In the genomic region with DNA sequence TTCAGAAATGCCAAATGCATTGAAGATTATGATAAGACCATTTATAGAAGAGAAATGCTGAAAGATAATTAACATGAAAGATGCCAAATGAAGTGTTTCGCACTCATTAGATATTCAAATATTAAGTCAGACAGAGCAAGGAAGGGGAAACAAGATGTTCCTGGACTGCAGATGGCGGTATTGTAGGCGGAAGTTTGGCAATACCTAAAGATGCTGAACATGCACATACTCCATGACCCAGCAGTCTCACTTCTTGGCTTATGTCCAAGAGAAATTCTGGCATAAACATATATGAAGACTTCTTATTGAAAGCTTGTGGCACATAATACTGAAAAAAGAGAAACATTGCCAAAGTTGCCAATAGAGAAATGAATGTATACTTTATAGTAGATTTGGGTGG, we compare ENCODE assay signal across 17 cellular contexts.
A peak's percentile ranks its signal among the peaks of the same experiment; 100 is the strongest.
DNase-seq lines count a peak whose midpoint lies in the region; ATAC-seq and TF ChIP-seq lines count a peak whose summit lies in the region.
"Had no signal": no experiment of that assay in that cellular context is flagged by ENCODE, and none has a peak within 500 bp of the region (broad histone marks: within the 10 kb centered on the region; RNA-seq: fewer than 3 reads in every experiment).

No MANE protein-coding gene starts in this region.

- DNase-seq in AG08395 (ENCODE audit: low spot score) = peak; percentile 6
- peak; percentile 25 for DNase-seq in HCEC 1CT
- peak; percentile 20 for DNase-seq in RWPE1 (ENCODE audit: low spot score)
- peak; percentile 37 for DNase-seq in fibroblast of the aortic adventitia (ENCODE audit: low read depth)
- DNase-seq in activated T-cell treated with anti-CD3 and anti-CD28 coated beads, Interleukin-2, amount 50 U/mL, for 4 hours = no peak
- DNase-seq in SIG-M5 treated with dmso at 0.1 percent for 504 hours (lab: John Stamatoyannopoulos, UW; ENCODE audit: unreplicated experiment) = no peak
- DNase-seq in dedifferentiated amniotic fluid mesenchymal stem cell (ENCODE audit: extremely low spot score) = no peak
- DNase-seq: activated CD4-positive, CD25-positive, alpha-beta regulatory T cell; activated T-cell treated with anti-CD3 and anti-CD28 coated beads, Interleukin-2, amount 50 U/mL, for 24 hours; CD4-positive, alpha-beta T cell; GM23248; NCI-H2107; SHP77 treated with DMSO at 0.1 percent for 48 hours; stimulated activated CD4-positive, alpha-beta T cell treated with anti-CD3 and anti-CD28 coated beads, Interleukin-4, amount 100 ng/mL, for 1 hour; stimulated activated naive CD8-positive, alpha-beta T cell treated with anti-CD3 and anti-CD28 coated beads, Interleukin-15, Interleukin-2, amounts not matched to agents 100 U/mL and 50 U/mL, for 24 hours had no signal

- no peak for ATAC-seq in activated T-cell treated with anti-CD3 and anti-CD28 coated beads, Interleukin-2, amount 50 U/mL, for 4 hours
- ATAC-seq in GM21528 (IDR thresholded peaks at IDR 0.05; ENCODE audit: low FRiP score, unreplicated experiment) = no peak
- ATAC-seq: stimulated activated naive CD8-positive, alpha-beta T cell treated with anti-CD3 and anti-CD28 coated beads, Interleukin-15, Interleukin-2, amounts not matched to agents 100 U/mL and 50 U/mL, for 24 hours had no signal

- no peaks in the 10 kb centered on the region for H3K4me1 Mint-ChIP-seq in activated T-cell treated with anti-CD3 and anti-CD28 coated beads, Interleukin-2, amount 50 U/mL, for 4 hours (ENCODE audit: low read depth)

- H3K4me3 Mint-ChIP-seq in activated T-cell treated with anti-CD3 and anti-CD28 coated beads, Interleukin-2, amount 50 U/mL, for 4 hours = no peak overlapping the region
- H3K4me3 Mint-ChIP-seq: activated T-cell treated with anti-CD3 and anti-CD28 coated beads, Interleukin-2, amount 50 U/mL, for 24 hours; CD4-positive, alpha-beta T cell had no signal

- H3K4me3 ChIP-seq in fibroblast of the aortic adventitia (ENCODE audit: low read depth, low read length) = no peak overlapping the region
- H3K4me3 ChIP-seq: GM23248, prostate gland had no signal

- H3K9me3 Mint-ChIP-seq in activated T-cell treated with anti-CD3 and anti-CD28 coated beads, Interleukin-2, amount 50 U/mL, for 4 hours = peaks cover 12% of the 10 kb centered on the region
- H3K9me3 Mint-ChIP-seq: CD4-positive, alpha-beta T cell had no signal

- TF ChIP-seq CTCF in RWPE1 (conservative IDR thresholded peaks at IDR 0.05; ENCODE audit: low read depth) (no peak), fibroblast of the aortic adventitia (IDR thresholded peaks at IDR 0.05; ENCODE audit: insufficient read depth, low read length) (no peak)

- CTCF ChIA-PET in RWPE1 (lab: Yijun Ruan, JAX) = interaction anchor here (0.7 kb wide), 1 partner anchor 54 kb away, joined by 4 read pairs; no protein-coding TSS in a partner anchor

- H3K27ac ChIP-seq in RWPE1 = no peak overlapping the region
- H3K27ac ChIP-seq: GM23248, prostate gland had no signal

- H3K27me3 Mint-ChIP-seq in activated T-cell treated with anti-CD3 and anti-CD28 coated beads, Interleukin-2, amount 50 U/mL, for 4 hours (ENCODE audit: low read depth) = no peaks in the 10 kb centered on the region
- H3K27me3 Mint-ChIP-seq: activated T-cell treated with anti-CD3 and anti-CD28 coated beads, Interleukin-2, amount 50 U/mL, for 24 hours; CD4-positive, alpha-beta T cell had no signal

- H3K36me3 Mint-ChIP-seq in activated T-cell treated with anti-CD3 and anti-CD28 coated beads, Interleukin-2, amount 50 U/mL, for 4 hours (ENCODE audit: insufficient read depth) = no peaks in the 10 kb centered on the region

- POLR2A ChIA-PET in RWPE1 (lab: Yijun Ruan, JAX; ENCODE audit: low non-redundant PET) = no interaction called here

Comparison
In these comparisons a context has a peak if more than half of its experiments do, and no peak if none do; other contexts are left out.
1. DNase-seq: peak in AG08395 (single experiment), HCEC 1CT (single experiment), RWPE1 (single experiment) and fibroblast of the aortic adventitia (single experiment); none in activated T-cell treated with anti-CD3 and anti-CD28 coated beads, Interleukin-2, amount 50 U/mL, for 4 hours (single experiment), SIG-M5 treated with dmso at 0.1 percent for 504 hours (single experiment) and dedifferentiated amniotic fluid mesenchymal stem cell (single experiment).